In the genomic region with DNA sequence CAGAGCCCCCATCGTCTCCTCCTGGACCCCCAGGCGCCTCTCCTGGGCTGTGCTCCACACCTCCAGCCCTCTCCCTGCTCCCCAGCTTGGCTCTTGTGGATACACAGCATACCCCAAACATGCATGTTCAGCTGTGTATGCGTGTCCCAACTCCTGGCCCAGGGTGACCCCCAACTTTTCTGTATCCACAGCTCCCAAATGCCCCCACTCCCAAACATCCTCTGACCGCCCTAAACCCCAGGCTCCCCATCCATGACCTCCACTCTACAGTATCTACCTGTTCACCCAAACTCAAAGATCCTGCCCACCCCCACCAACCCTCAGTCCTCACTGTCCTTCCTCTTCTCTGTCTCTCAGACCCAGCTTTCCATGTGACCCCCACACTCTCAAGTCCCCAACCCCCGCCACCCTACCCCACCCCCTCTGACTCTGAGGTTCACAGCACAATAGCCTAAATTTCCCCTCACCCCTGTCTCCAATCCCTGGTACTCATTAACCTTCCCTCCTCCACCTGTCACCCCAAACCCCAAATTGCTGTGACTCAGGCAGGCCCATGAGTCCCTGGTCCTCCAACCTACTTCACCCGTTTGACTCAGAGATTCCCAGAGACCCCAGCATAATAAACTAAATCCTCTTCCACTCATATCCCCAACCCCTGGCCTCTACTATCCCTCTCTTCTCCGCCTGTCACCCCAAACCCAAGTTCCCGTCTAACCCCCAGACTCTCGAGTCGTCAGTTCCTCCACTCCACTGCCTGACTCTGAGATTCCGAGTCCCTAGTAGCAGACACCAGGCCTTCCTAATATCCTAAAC, we compare ENCODE assay signal across 1 cellular context.
TF ChIP-seq lines count a peak whose summit lies in the region.

No MANE protein-coding gene starts in this region.

TF ChIP-seq in WTC11, 78 proteins besides CTCF, POLR2A, EP300 and RAD21 (continued from another document):
- TF ChIP-seq ZNF532 (CRISPR knock-in tag; IDR thresholded peaks at IDR 0.05; ENCODE audit: borderline replicate concordance): no peak
- no peak for TF ChIP-seq ZNF671 (CRISPR knock-in tag; IDR thresholded peaks at IDR 0.05)
- no peak for TF ChIP-seq IRF2 (CRISPR knock-in tag; IDR thresholded peaks at IDR 0.05; ENCODE audit: borderline replicate concordance, low read depth)
- no peak for TF ChIP-seq CBFB (CRISPR knock-in tag; IDR thresholded peaks at IDR 0.05; ENCODE audit: low read depth)
